1 cellular context compared by ENCODE assay signal in the genomic region with DNA sequence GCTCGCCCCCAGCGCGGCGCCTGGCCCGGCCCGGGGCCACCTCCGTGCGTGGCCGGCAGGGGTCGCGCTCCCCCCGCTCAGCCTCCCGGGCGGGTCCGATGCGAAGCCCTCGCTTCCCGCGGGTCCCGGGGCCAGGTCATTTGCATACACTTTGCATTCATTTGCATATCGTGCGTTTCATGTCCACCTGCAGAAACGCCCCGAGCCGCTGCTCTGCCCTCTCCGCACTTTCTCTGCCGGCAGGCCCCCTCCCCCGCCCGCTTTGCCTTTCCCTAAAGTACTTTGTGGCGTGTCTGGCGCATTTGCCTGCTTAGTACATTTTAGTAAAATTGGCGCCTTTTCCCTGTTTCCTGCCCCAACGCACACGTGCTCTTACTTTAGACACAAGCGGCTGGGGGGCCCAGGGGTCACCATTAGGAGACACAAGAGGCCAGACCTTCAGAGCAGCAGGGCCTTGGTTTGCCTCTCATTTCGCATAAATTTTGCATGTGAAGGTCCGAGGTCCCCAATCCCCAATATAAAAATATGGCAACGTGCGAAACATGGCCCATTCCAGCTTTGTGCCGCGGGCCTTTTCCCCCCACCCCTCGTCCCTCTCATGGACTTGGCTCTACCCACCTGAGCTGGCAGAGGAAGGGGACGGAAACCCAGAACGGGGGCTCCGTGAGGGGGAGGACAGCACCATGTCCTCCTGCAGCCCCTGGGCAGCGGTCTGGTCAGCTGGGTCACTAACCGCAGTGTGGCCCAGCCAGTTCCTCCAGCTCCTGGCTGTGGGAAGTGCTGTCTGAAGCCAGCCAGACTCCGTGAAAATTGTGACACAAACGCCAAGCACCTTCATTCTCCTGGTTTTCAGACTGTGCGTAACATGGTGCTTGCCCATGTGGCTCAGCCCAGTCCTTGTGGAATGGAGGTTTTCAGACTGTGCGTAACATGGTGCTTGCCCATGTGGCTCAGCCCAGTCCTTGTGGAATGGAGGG.
TF ChIP-seq lines count a peak whose summit lies in the region.

No MANE protein-coding gene starts in this region.

TF ChIP-seq in HepG2, 621 proteins besides CTCF, POLR2A, EP300 and RAD21 (continued from another document):
- TF ChIP-seq ZNF317 (CRISPR knock-in tag; IDR thresholded peaks at IDR 0.05): no peak
- TF ChIP-seq ZNF512 (CRISPR knock-in tag; IDR thresholded peaks at IDR 0.05): no peak
- TF ChIP-seq MTF1 (CRISPR knock-in tag; IDR thresholded peaks at IDR 0.05): no peak
- TF ChIP-seq ZNF501 (CRISPR knock-in tag; IDR thresholded peaks at IDR 0.05): peak; percentile 51; the same call in 1 of the 2 replicates
- TF ChIP-seq MYNN (CRISPR knock-in tag; IDR thresholded peaks at IDR 0.05; ENCODE audit: low read depth): no peak
- no peak for TF ChIP-seq NKX3-1 (CRISPR knock-in tag; IDR thresholded peaks at IDR 0.05)
- no peak for TF ChIP-seq EEA1 (CRISPR knock-in tag; IDR thresholded peaks at IDR 0.05; ENCODE audit: borderline replicate concordance)
- no peak for TF ChIP-seq PAF1 (CRISPR knock-in tag; IDR thresholded peaks at IDR 0.05)
- TF ChIP-seq ZMYM4 (CRISPR knock-in tag; IDR thresholded peaks at IDR 0.05): no peak
- TF ChIP-seq TARDBP (CRISPR knock-in tag; IDR thresholded peaks at IDR 0.05): 0 out of 2 replicates have a peak, but pooled peaks have one; percentile 18
- no peak for TF ChIP-seq GMEB1 (CRISPR knock-in tag; IDR thresholded peaks at IDR 0.05; ENCODE audit: borderline replicate concordance)
- no peak for TF ChIP-seq FOXA3 (CRISPR knock-in tag; IDR thresholded peaks at IDR 0.05)
- no peak for TF ChIP-seq FOXK2 (IDR thresholded peaks at IDR 0.05)
